Comparison of ENCODE assay signal across 1 cellular context in the genomic region with DNA sequence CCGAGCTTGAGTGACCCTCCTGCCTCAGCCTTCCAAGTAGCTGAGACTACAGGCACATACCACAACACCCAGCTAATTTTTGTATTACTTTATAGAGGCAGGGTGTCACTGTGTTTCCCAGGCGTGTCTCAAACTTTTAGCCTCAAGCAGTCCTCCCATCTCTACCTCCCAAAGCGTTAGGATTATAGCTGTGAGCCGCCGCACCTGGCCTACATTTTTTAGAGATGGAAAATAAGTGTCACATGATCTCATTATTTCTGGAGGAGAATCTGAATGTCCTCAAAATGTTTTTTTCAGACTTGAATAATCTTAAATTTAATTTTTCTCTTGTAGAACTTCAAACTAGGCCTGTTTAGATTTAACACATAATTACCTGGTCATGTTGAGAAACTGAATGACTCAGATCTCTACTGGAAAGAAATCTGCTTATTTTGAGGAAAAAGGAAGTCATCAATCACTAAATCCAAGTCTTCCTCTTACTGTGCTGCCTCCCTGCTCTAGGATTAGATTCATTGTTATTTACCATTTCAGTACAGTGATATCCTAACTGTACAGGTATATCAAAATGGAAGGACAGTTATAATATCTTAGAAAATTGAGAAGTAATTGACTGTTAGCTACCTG.
TF ChIP-seq lines count a peak whose summit lies in the region.

No MANE protein-coding gene starts in this region.

TF ChIP-seq in IMR-90, 13 proteins besides CTCF, POLR2A, EP300 and RAD21 (continued from another document):
- no peak for TF ChIP-seq CEBPB (IDR thresholded peaks at IDR 0.05; ENCODE audit: low read depth, low read length)
- no peak for TF ChIP-seq RCOR1 (IDR thresholded peaks at IDR 0.05; ENCODE audit: insufficient replicate concordance, low read length)
- no peak for TF ChIP-seq SMC3 (IDR thresholded peaks at IDR 0.05; ENCODE audit: low read depth, low read length)
- TF ChIP-seq BHLHE40 (IDR thresholded peaks at IDR 0.05; ENCODE audit: low read depth, low read length) = no peak
